Comparison of ENCODE assay signal across 11 cellular contexts in genomic region chr3:114171677-114172076, GRCh38. TPM values are rescaled to one million over a fixed set of nuclear protein-coding genes. Genes with fewer than 3 reads are reported as not detected.
"Had no signal": no experiment of that assay in that cellular context is flagged by ENCODE, and none has a peak within 500 bp of the region (broad histone marks: within the 10 kb centered on the region; RNA-seq: fewer than 3 reads in every experiment).

No MANE protein-coding gene starts in this region.

- H3K36me3 ChIP-seq: HAP-1 had no signal

- H3K9me3 ChIP-seq: HAP-1 had no signal

- ATAC-seq: GM23338, HCT116, K562 had no signal

- H3K9me3 Mint-ChIP-seq: HFFc6 had no signal

- DNase-seq: H7, HFFc6, IMR-90, KG1 had no signal

- H3K4me3 Mint-ChIP-seq: GM23338, HFFc6 had no signal

- FAIRE-seq: HTR-8/SVneo, K562 had no signal

- H3K27ac Mint-ChIP-seq: GM23338, HFFc6 had no signal

- H3K4me3 ChIP-seq: GM23338, HAP-1, K562 had no signal

- H3K4me2 ChIP-seq: GM23338 had no signal

- H3K4me1 ChIP-seq: HAP-1 had no signal

RNA-seq across cellular contexts. Expression of gene DRD3, which starts 7.2 kb away (rescaled TPM):
- total RNA-seq: H4, H7, HFFc6, HT-29, IMR-90, K562 had no signal
- polyA plus RNA-seq: IMR-90, K562 had no signal
